8 cellular contexts compared by ENCODE assay signal in the genomic region with DNA sequence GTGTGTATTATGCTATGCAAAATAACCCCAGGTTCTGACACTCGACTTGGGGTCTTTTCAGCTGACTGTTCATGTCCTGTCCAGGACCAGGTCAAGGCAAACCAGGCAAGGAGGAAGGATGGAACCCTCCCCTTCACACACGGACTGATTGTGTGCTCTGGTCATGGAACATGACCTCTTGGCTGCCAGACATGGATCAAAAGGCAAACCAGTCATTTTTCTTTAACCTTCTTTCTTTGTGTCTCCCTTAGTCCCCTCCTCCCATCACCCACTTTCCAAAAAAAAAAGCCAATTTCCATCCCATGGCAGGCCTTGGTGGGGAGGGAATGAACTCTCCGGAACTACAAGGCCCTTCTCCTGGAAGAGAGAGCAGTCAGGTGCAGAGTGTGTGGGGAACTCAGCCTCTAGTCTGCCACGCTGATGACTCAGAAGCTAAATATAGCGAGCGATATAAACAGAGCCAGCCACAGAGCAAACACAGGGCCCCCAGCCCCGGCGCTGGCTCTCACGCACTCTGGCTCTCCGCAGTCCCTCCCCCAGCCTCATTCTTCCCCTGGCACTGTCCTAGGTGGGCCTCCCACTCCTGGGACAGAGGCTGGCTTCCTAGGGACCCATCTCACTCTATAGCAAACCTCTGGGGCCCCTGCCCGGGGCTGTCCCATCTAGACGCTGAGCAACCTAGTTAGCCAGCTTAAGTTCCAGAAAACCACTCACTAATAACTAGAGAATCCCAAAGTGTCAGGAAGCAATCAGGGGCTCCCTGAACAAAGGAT. TPM values are rescaled to one million over a fixed set of nuclear protein-coding genes. Genes with fewer than 3 reads are reported as not detected.
DNase-seq lines count a peak whose midpoint lies in the region; ATAC-seq lines count a peak whose summit lies in the region.

No MANE protein-coding gene starts in this region.

- H3K9me3 Mint-ChIP-seq in CD4-positive, alpha-beta memory T cell, result no peaks in the 10 kb centered on the region
- H3K9me3 Mint-ChIP-seq in activated CD4-positive, alpha-beta memory T cell treated with anti-CD3 and anti-CD28 coated beads, Interleukin-2, amount 10 ng/mL, durations not matched to agents 7 days and 5 days, result no peaks in the 10 kb centered on the region
- H3K9me3 Mint-ChIP-seq in effector memory CD8-positive, alpha-beta T cell, result no peaks in the 10 kb centered on the region

- H3K27me3 ChIP-seq in CD4-positive, alpha-beta memory T cell (ENCODE audit: insufficient read depth, low read length), result no peaks in the 10 kb centered on the region

- intact Hi-C loops in CD4-positive, alpha-beta memory T cell (cut with micrococcal nuclease), result no loop called here

- H3K9me3 ChIP-seq in CD4-positive, alpha-beta memory T cell (ENCODE audit: control insufficient read depth in 1 of 2, low read length in 2 of 2), result no peaks in the 10 kb centered on the region

- CTCF ChIA-PET in CD4-positive, alpha-beta memory T cell (lab: Charles Lee; ENCODE audit: partially characterized antibody), result interaction anchor here (1.1 to 10.4 kb wide), 4 partner anchors 10 to 52 kb away, joined by 3 to 152 read pairs (median 24); a partner anchor contains a TSS
- CTCF ChIA-PET in activated CD4-positive, alpha-beta memory T cell treated with anti-CD3 and anti-CD28 coated beads, Interleukin-2, amount 10 ng/mL, durations not matched to agents 7 days and 5 days (lab: Charles Lee), result interaction anchor here (1.5 to 12.8 kb wide), 3 partner anchors 9 to 52 kb away, joined by 4 to 146 read pairs (median 74); a partner anchor contains a TSS

- H3K36me3 ChIP-seq in CD4-positive, alpha-beta memory T cell (ENCODE audit: insufficient read depth, low read length), result no peaks in the 10 kb centered on the region

- peaks cover 12 to 42% (median 28%) of the 10 kb centered on the region in 4 donors for H3K4me1 Mint-ChIP-seq in CD4-positive, alpha-beta memory T cell
- H3K4me1 Mint-ChIP-seq in activated CD4-positive, alpha-beta memory T cell treated with anti-CD3 and anti-CD28 coated beads, Interleukin-2, amount 10 ng/mL, durations not matched to agents 7 days and 5 days, result peaks cover 78% of the 10 kb centered on the region
- peaks cover 25 to 29% of the 10 kb centered on the region in 2 donors for H3K4me1 Mint-ChIP-seq in effector memory CD8-positive, alpha-beta T cell (ENCODE audit: low read depth in 2 of 2)

- no peaks in the 10 kb centered on the region for H3K36me3 Mint-ChIP-seq in CD4-positive, alpha-beta memory T cell
- H3K36me3 Mint-ChIP-seq in activated CD4-positive, alpha-beta memory T cell treated with anti-CD3 and anti-CD28 coated beads, Interleukin-2, amount 10 ng/mL, durations not matched to agents 7 days and 5 days (ENCODE audit: low read depth), result peaks cover 17% of the 10 kb centered on the region
- H3K36me3 Mint-ChIP-seq in effector memory CD8-positive, alpha-beta T cell (ENCODE audit: insufficient read depth), result no peaks in the 10 kb centered on the region

- peaks cover 0 to 2% of the 10 kb centered on the region in 2 donors for H3K27me3 Mint-ChIP-seq in CD4-positive, alpha-beta memory T cell
- H3K27me3 Mint-ChIP-seq in activated CD4-positive, alpha-beta memory T cell treated with anti-CD3 and anti-CD28 coated beads, Interleukin-2, amount 10 ng/mL, durations not matched to agents 7 days and 5 days, result no peaks in the 10 kb centered on the region
- H3K27me3 Mint-ChIP-seq in effector memory CD8-positive, alpha-beta T cell, result no peaks in the 10 kb centered on the region

- peak overlapping the region; percentile 77 to 92 (median 87) for H3K27ac Mint-ChIP-seq in CD4-positive, alpha-beta memory T cell
- H3K27ac Mint-ChIP-seq in activated CD4-positive, alpha-beta memory T cell treated with anti-CD3 and anti-CD28 coated beads, Interleukin-2, amount 10 ng/mL, durations not matched to agents 7 days and 5 days, result peak overlapping the region; percentile 90
- H3K27ac Mint-ChIP-seq in effector memory CD8-positive, alpha-beta T cell, result peak overlapping the region; percentile 88 to 94

- ATAC-seq in GM19455 (IDR thresholded peaks at IDR 0.05; ENCODE audit: unreplicated experiment) (peak; percentile 80), HG03521 (IDR thresholded peaks at IDR 0.05; ENCODE audit: unreplicated experiment) (peak; percentile 85)
- peak; percentile 96 for ATAC-seq in effector memory CD8-positive, alpha-beta T cell (replicated peaks)

- POLR2A ChIA-PET in CD4-positive, alpha-beta memory T cell (lab: Charles Lee; ENCODE audit: partially characterized antibody), result interaction anchor here (1.0 to 5.3 kb wide), 8 partner anchors 10 to 53 kb away, joined by 3 to 36 read pairs (median 4); a partner anchor contains a TSS
- POLR2A ChIA-PET in activated CD4-positive, alpha-beta memory T cell treated with anti-CD3 and anti-CD28 coated beads, Interleukin-2, amount 10 ng/mL, durations not matched to agents 7 days and 5 days (lab: Charles Lee), result interaction anchor here (0.7 to 8.1 kb wide), 13 partner anchors 8 to 185 kb away, joined by 3 to 73 read pairs (median 4); a partner anchor contains a TSS

- H3K4me1 ChIP-seq in CD4-positive, alpha-beta memory T cell (ENCODE audit: insufficient read depth, low read length), result peaks cover 51% of the 10 kb centered on the region

- no peak overlapping the region for H3K4me3 ChIP-seq in CD4-positive, alpha-beta memory T cell (ENCODE audit: low read length in 2 of 2)

- H3K27ac ChIP-seq in CD4-positive, alpha-beta memory T cell (ENCODE audit: low read depth, low read length), result no peak overlapping the region

- H3K4me3 Mint-ChIP-seq in CD4-positive, alpha-beta memory T cell, result peak overlapping the region in 7 of 8 donors; percentile 28 to 74 (median 59)
- peak overlapping the region; percentile 48 for H3K4me3 Mint-ChIP-seq in activated CD4-positive, alpha-beta memory T cell treated with anti-CD3 and anti-CD28 coated beads, Interleukin-2, amount 10 ng/mL, durations not matched to agents 7 days and 5 days
- peak overlapping the region; percentile 65 to 78 for H3K4me3 Mint-ChIP-seq in effector memory CD8-positive, alpha-beta T cell

- peak in 3 of 5 donors; percentile 20 to 66 (median 35) for DNase-seq in CD4-positive, alpha-beta memory T cell
- DNase-seq in NCI-H526 treated with DMSO at 0.1 percent for 48 hours (lab: John Stamatoyannopoulos, UW), result peak; percentile 87
- DNase-seq in activated CD4-positive, alpha-beta memory T cell treated with anti-CD3 and anti-CD28 coated beads, Interleukin-2, amount 10 ng/mL, durations not matched to agents 7 days and 5 days, result peak; percentile 81
- peak; percentile 37 to 47 (median 41) for DNase-seq in effector memory CD8-positive, alpha-beta T cell
- peak; percentile 89 for DNase-seq in mucosa of gallbladder (ENCODE audit: low spot score)
- DNase-seq in stimulated activated CD8-positive, alpha-beta memory T cell treated with anti-CD3 and anti-CD28 coated beads, Interleukin-7, amount 100 ng/mL, for 48 hours (ENCODE audit: extremely low read depth in 1 of 2, low read depth in 1 of 2), result peak; percentile 41 to 58

RNA-seq across cellular contexts. Expression of a gene that starts 10.0 kb away (rescaled TPM):
- 10 to 100 TPM; 13.3 to 13.7 TPM for total RNA-seq in CD4-positive, alpha-beta memory T cell
- polyA plus RNA-seq in CD4-positive, alpha-beta memory T cell, result under 1 TPM; 0.55 to 0.99 TPM
- 10 to 100 TPM; 25.7 to 30.2 TPM for total RNA-seq in activated CD4-positive, alpha-beta memory T cell treated with anti-CD3 and anti-CD28 coated beads, Interleukin-2, amount 10 ng/mL, durations not matched to agents 7 days and 5 days
- 36.2 TPM for total RNA-seq in mucosa of gallbladder

RNA-seq across cellular contexts. Expression of a gene that starts 59.7 kb away (rescaled TPM):
- total RNA-seq in CD4-positive, alpha-beta memory T cell, result 100 to 1,000 TPM; 118 to 120 TPM
- 1,000 to 10,000 TPM in 1 of 2 donors, 100 to 1,000 TPM in 1; 773 to 1,035 TPM for polyA plus RNA-seq in CD4-positive, alpha-beta memory T cell
- total RNA-seq in activated CD4-positive, alpha-beta memory T cell treated with anti-CD3 and anti-CD28 coated beads, Interleukin-2, amount 10 ng/mL, durations not matched to agents 7 days and 5 days, result 100 to 1,000 TPM; 150 to 153 TPM
- total RNA-seq in mucosa of gallbladder, result 186 TPM

Comparison
In these comparisons a context has a peak if more than half of its experiments do, and no peak if none do; other contexts are left out.
1. DNase-seq: peak in every context shown above with its lines; median percentile 89 in mucosa of gallbladder; 87 in NCI-H526 treated with DMSO at 0.1 percent for 48 hours; 81 in activated CD4-positive, alpha-beta memory T cell treated with anti-CD3 and anti-CD28 coated beads, Interleukin-2, amount 10 ng/mL, durations not matched to agents 7 days and 5 days; 50 in stimulated activated CD8-positive, alpha-beta memory T cell treated with anti-CD3 and anti-CD28 coated beads, Interleukin-7, amount 100 ng/mL, for 48 hours; 41 in effector memory CD8-positive, alpha-beta T cell; 35 in CD4-positive, alpha-beta memory T cell.